In genomic region chr17:1516403-1517161, GRCh38 we compare ENCODE assay signal across 8 cellular contexts. TPM values are rescaled to one million over a fixed set of nuclear protein-coding genes. Genes with fewer than 3 reads are reported as not detected.
A peak's percentile ranks its signal among the peaks of the same experiment; 100 is the strongest.
DNase-seq lines count a peak whose midpoint lies in the region; ATAC-seq lines count a peak whose summit lies in the region.

TSS of gene INPP5K (minus strand) at chr17:1516612. CDS start at chr17:1516499, 113 bp downstream.

- H3K4me1 ChIP-seq in GM23248 (ENCODE audit: insufficient read depth) = peaks cover 18% of the 10 kb centered on the region
- peaks cover 9 to 14% of the 10 kb centered on the region in 2 donors for H3K4me1 ChIP-seq in naive thymus-derived CD4-positive, alpha-beta T cell (ENCODE audit: control insufficient read depth in 2 of 2, insufficient read depth in 2 of 2, low read length in 2 of 2)

- POLR2A ChIA-PET in naive thymus-derived CD4-positive, alpha-beta T cell (lab: Charles Lee) = interaction anchor here (0.8 to 3.3 kb wide), 19 partner anchors 10 to 218 kb away, joined by 3 to 36 read pairs (median 4); partner anchors contain the start of genes CRK, MYO1C, PITPNA and SLC43A2

- H3K9ac ChIP-seq in GM23248 = peak within 1 kb of the TSS; percentile 93

- H4K20me1 ChIP-seq in GM23248 (ENCODE audit: insufficient read depth) = no peaks in the 10 kb centered on the region

- WGBS in GM23248 (ENCODE audit: low coverage in 1 of 2, low lambda C conversion rate in 2 of 2, missing lambda C conversion rate in 2 of 2), 2 experiments = 0 to 1% methylated on average over 60 to 61 of the region's 90 CpGs

- peaks cover 18 to 47% (median 29%) of the 10 kb centered on the region in 7 donors for H3K4me1 Mint-ChIP-seq in naive thymus-derived CD4-positive, alpha-beta T cell
- H3K4me1 Mint-ChIP-seq in stimulated activated naive B cell treated with anti-CD40 and anti-IgM and Interleukin-4, amounts not matched to agents 10 μg/mL and 1 μg/mL and 100 μg/mL, for 72 hours = peaks cover 17 to 22% of the 10 kb centered on the region in 2 donors

- CTCF ChIA-PET in naive thymus-derived CD4-positive, alpha-beta T cell (lab: Charles Lee) = interaction anchor here (0.8 to 2.4 kb wide), 7 partner anchors 11 to 154 kb away, joined by 3 to 32 read pairs (median 4); no protein-coding TSS in a partner anchor

- H3K4me3 Mint-ChIP-seq in naive thymus-derived CD4-positive, alpha-beta T cell = peak within 1 kb of the TSS; percentile 78 to 93 (median 91)
- peak within 1 kb of the TSS; percentile 89 to 93 for H3K4me3 Mint-ChIP-seq in stimulated activated naive B cell treated with anti-CD40 and anti-IgM and Interleukin-4, amounts not matched to agents 10 μg/mL and 1 μg/mL and 100 μg/mL, for 72 hours

- no peaks in the 10 kb centered on the region for H3K9me2 ChIP-seq in GM23248 (ENCODE audit: insufficient read depth)

- ATAC-seq in naive thymus-derived CD4-positive, alpha-beta T cell = peak; percentile 98
- peak; percentile 95 to 96 for ATAC-seq in stimulated activated naive B cell treated with anti-CD40 and anti-IgM and Interleukin-4, amounts not matched to agents 10 μg/mL and 1 μg/mL and 100 μg/mL, for 72 hours (replicated peaks)

- DNase-seq in EH (ENCODE audit: low read depth) (peak; percentile 98), GM23248 (peak; percentile 100), Kasumi-1 (lab: John Stamatoyannopoulos, UW) (peak; percentile 73 to 86), RPMI7951 (ENCODE audit: low read depth) (peak; percentile 94), fibroblast of gingiva (ENCODE audit: low read depth) (peak; percentile 99)
- DNase-seq in activated T-helper 1 cell treated with anti-CD3 and anti-CD28 coated beads, Interleukin-2, amount 50 U/mL, for 16 hours (ENCODE audit: low read depth in 1 of 2, low spot score in 1 of 2) = peak; percentile 94 to 98
- DNase-seq in naive thymus-derived CD4-positive, alpha-beta T cell = peak; percentile 92 to 99 (median 97)
- DNase-seq in stimulated activated naive B cell treated with anti-CD40 and anti-IgM and Interleukin-4, amounts not matched to agents 10 μg/mL and 1 μg/mL and 100 μg/mL, for 72 hours = peak; percentile 98

- peak within 1 kb of the TSS; percentile 75 for H3K27ac ChIP-seq in GM23248
- peak within 1 kb of the TSS; percentile 97 for H3K27ac ChIP-seq in naive thymus-derived CD4-positive, alpha-beta T cell (ENCODE audit: low read depth, low read length)

- H3K27ac Mint-ChIP-seq in naive thymus-derived CD4-positive, alpha-beta T cell = peak within 1 kb of the TSS; percentile 68 to 97 (median 92)
- H3K27ac Mint-ChIP-seq in stimulated activated naive B cell treated with anti-CD40 and anti-IgM and Interleukin-4, amounts not matched to agents 10 μg/mL and 1 μg/mL and 100 μg/mL, for 72 hours = peak within 1 kb of the TSS; percentile 89

- no peaks in the 10 kb centered on the region for H3K9me3 Mint-ChIP-seq in naive thymus-derived CD4-positive, alpha-beta T cell
- H3K9me3 Mint-ChIP-seq in stimulated activated naive B cell treated with anti-CD40 and anti-IgM and Interleukin-4, amounts not matched to agents 10 μg/mL and 1 μg/mL and 100 μg/mL, for 72 hours = no peaks in the 10 kb centered on the region

- H3K27me3 ChIP-seq in GM23248 (replicated peaks; ENCODE audit: insufficient read depth) = no peaks in the 10 kb centered on the region
- no peaks in the 10 kb centered on the region for H3K27me3 ChIP-seq in naive thymus-derived CD4-positive, alpha-beta T cell (ENCODE audit: control insufficient read depth in 2 of 2, insufficient read depth in 2 of 2, low read length in 2 of 2)

- intact Hi-C loops in naive thymus-derived CD4-positive, alpha-beta T cell (cut with micrococcal nuclease) = loop anchor here (1.0 to 5.0 kb wide), 13 partner anchors 25 to 526 kb away; partner anchors contain the start of genes CRK (in 2 of the 2), PITPNA (in 2 of the 2), SLC43A2 (in 2 of the 2) and YWHAE (in 2 of the 2)

- H3K36me3 ChIP-seq in GM23248 (ENCODE audit: low read depth) = no peaks in the 10 kb centered on the region; the same call in 1 of the 2 replicates
- peaks cover 0 to 48% (median 9%) of the 10 kb centered on the region in 3 experiments for H3K36me3 ChIP-seq in naive thymus-derived CD4-positive, alpha-beta T cell (ENCODE audit: control insufficient read depth in 2 of 3, insufficient read depth in 3 of 3, low read length in 3 of 3)

- H3K79me2 ChIP-seq in GM23248 (ENCODE audit: insufficient read depth) = peaks cover 47% of the 10 kb centered on the region

- H3K4me3 ChIP-seq in GM23248 = peak within 1 kb of the TSS; percentile 91
- peak within 1 kb of the TSS; percentile 84 for H3K4me3 ChIP-seq in naive thymus-derived CD4-positive, alpha-beta T cell (ENCODE audit: low read length)

- in situ Hi-C loops in GM23248 (cut with MboI) = loop anchor here (25.0 kb wide), 1 partner anchor 254 kb away; the partner anchor contains the start of gene BHLHA9

- H3F3A ChIP-seq in GM23248 (ENCODE audit: insufficient read depth) = peaks cover 21% of the 10 kb centered on the region

- peak within 1 kb of the TSS; percentile 99 for H3K4me2 ChIP-seq in GM23248 (ENCODE audit: unreplicated experiment)

- no peaks in the 10 kb centered on the region for H3K9me3 ChIP-seq in GM23248 (ENCODE audit: low read depth)
- no peaks in the 10 kb centered on the region for H3K9me3 ChIP-seq in naive thymus-derived CD4-positive, alpha-beta T cell (ENCODE audit: control insufficient read depth in 2 of 3, low read length in 3 of 3)

- H2AFZ ChIP-seq in GM23248 = peak within 1 kb of the TSS; percentile 86

- no peaks in the 10 kb centered on the region for H3K27me3 Mint-ChIP-seq in naive thymus-derived CD4-positive, alpha-beta T cell
- no peaks in the 10 kb centered on the region for H3K27me3 Mint-ChIP-seq in stimulated activated naive B cell treated with anti-CD40 and anti-IgM and Interleukin-4, amounts not matched to agents 10 μg/mL and 1 μg/mL and 100 μg/mL, for 72 hours

- H3K36me3 Mint-ChIP-seq in naive thymus-derived CD4-positive, alpha-beta T cell = peaks cover 0 to 16% (median 4%) of the 10 kb centered on the region in 5 donors
- H3K36me3 Mint-ChIP-seq in stimulated activated naive B cell treated with anti-CD40 and anti-IgM and Interleukin-4, amounts not matched to agents 10 μg/mL and 1 μg/mL and 100 μg/mL, for 72 hours = peaks cover 11 to 41% of the 10 kb centered on the region in 2 donors

RNA-seq across cellular contexts. Expression of gene INPP5K, which starts in this region (rescaled TPM):
- 42.3 and 57.8 TPM in 2 replicates for total RNA-seq in GM23248 (2014; rRNA removed; shearing (Covaris generic))
- 36.1 and 37.5 TPM in 2 replicates for polyA plus RNA-seq in GM23248 (2016; fragmentation: Nextera tagmentation; extraction: Ambion mirVana)
- 20.9 and 22.1 TPM in 2 replicates for total RNA-seq in RPMI7951 (2014; rRNA removed; shearing (Covaris generic))
- total RNA-seq in naive thymus-derived CD4-positive, alpha-beta T cell = 100 to 1,000 TPM in 2 of 5 experiments, 10 to 100 TPM in 3; 50.5 to 184 (median 84.2) TPM
- polyA plus RNA-seq in naive thymus-derived CD4-positive, alpha-beta T cell = 10 to 100 TPM; 72.9 to 84.3 TPM

Comparison
In these comparisons a context has a peak if more than half of its experiments do, and no peak if none do; other contexts are left out.
1. Peak in every context shown above with its lines: DNase-seq, ATAC-seq, H3K4me3 ChIP-seq and H3K27ac ChIP-seq.